Comparison of ENCODE assay signal across 8 cellular contexts in the genomic region with DNA sequence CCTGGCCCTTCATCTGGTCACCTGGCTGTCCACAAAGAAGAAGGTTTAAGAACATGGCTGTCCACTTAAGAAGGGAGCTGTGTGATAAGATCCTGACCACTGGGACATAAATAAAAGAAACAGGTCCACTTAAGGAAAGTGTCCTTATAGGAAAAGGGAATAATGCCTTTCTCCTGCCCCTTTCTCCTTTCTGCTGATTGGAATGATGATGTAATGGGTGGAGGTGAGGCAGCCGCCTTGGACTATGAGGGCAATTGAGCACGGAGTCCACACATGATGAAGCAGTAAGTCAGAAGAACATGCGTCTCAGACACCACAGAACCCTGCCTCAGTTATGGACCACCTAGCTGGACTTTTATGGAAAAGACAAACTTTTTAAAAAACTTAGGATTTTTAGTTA.
"Had no signal": no experiment of that assay in that cellular context is flagged by ENCODE, and none has a peak within 500 bp of the region (broad histone marks: within the 10 kb centered on the region; RNA-seq: fewer than 3 reads in every experiment).

No MANE protein-coding gene starts in this region.

- H3K4me3 ChIP-seq: GM12878 had no signal

- FAIRE-seq: G401.6, GM12878, GM12891, GM12892, GM18507, GM19239 had no signal

- DNase-seq: GDM1, GF-D8 had no signal

- ATAC-seq: GM12878 had no signal
